Comparison of ENCODE assay signal across 13 cellular contexts in genomic region chr2:173881466-173881865, GRCh38.
A peak's percentile ranks its signal among the peaks of the same experiment; 100 is the strongest.
DNase-seq lines count a peak whose midpoint lies in the region; ATAC-seq, FAIRE-seq and TF ChIP-seq lines count a peak whose summit lies in the region.
"Had no signal": no experiment of that assay in that cellular context is flagged by ENCODE, and none has a peak within 500 bp of the region (broad histone marks: within the 10 kb centered on the region; RNA-seq: fewer than 3 reads in every experiment).

No MANE protein-coding gene starts in this region.

- H3K27me3 ChIP-seq in breast epithelium, result no peaks in the 10 kb centered on the region
- peaks cover 0 to 2% of the 10 kb centered on the region in 2 donors for H3K27me3 ChIP-seq in small intestine (ENCODE audit: control insufficient read depth in 2 of 2, insufficient read depth in 2 of 2, low read length in 2 of 2)
- H3K27me3 ChIP-seq in brain microvascular endothelial cell (replicated peaks), result no peaks in the 10 kb centered on the region

- POLR2A ChIA-PET in MCF 10A (lab: Yijun Ruan, JAX), result interaction anchor here (0.8 to 1.4 kb wide), 2 partner anchors 9 to 156 kb away, joined by 3 read pairs; no protein-coding TSS in a partner anchor

- CTCF ChIA-PET in MCF 10A (lab: Yijun Ruan, JAX), result interaction anchor here (0.6 kb wide), 2 partner anchors 14 to 188 kb away, joined by 3 read pairs; no protein-coding TSS in a partner anchor

- in situ Hi-C loops in brain microvascular endothelial cell (cut with HindIII; ENCODE audit: low pct_ligation_motif_present, low sequenced_read_pairs), result no loop called here

- H3K27me3 Mint-ChIP-seq in MCF 10A (ENCODE audit: insufficient read depth, unreplicated experiment), result no peaks in the 10 kb centered on the region
- H3K27me3 Mint-ChIP-seq: stimulated activated memory B cell treated with anti-CD40 and anti-IgM and Interleukin-4, amounts not matched to agents 10 μg/mL and 1 μg/mL and 100 μg/mL, for 72 hours had no signal

- H3K9me3 Mint-ChIP-seq in MCF 10A (ENCODE audit: unreplicated experiment), result no peaks in the 10 kb centered on the region
- H3K9me3 Mint-ChIP-seq: stimulated activated memory B cell treated with anti-CD40 and anti-IgM and Interleukin-4, amounts not matched to agents 10 μg/mL and 1 μg/mL and 100 μg/mL, for 72 hours had no signal

- intact Hi-C loops in MCF 10A (cut with micrococcal nuclease), result loop anchor here (5.0 kb wide), 2 partner anchors 156 to 309 kb away; no protein-coding TSS in a partner anchor
- intact Hi-C loops in breast epithelium (cut with DNase I; ENCODE audit: low total_unique reads), result no loop called here

- no peak overlapping the region for H3K4me3 Mint-ChIP-seq in MCF 10A (ENCODE audit: unreplicated experiment)
- H3K4me3 Mint-ChIP-seq: naive thymus-derived CD4-positive, alpha-beta T cell; stimulated activated memory B cell treated with anti-CD40 and anti-IgM and Interleukin-4, amounts not matched to agents 10 μg/mL and 1 μg/mL and 100 μg/mL, for 72 hours had no signal

- no TSS peak for BruUV-seq in MCF 10A (replicated peaks; lab: Mats Ljungman, UMichigan)

- no peak overlapping the region for H3K27ac Mint-ChIP-seq in MCF 10A (ENCODE audit: low read depth, unreplicated experiment)
- H3K27ac Mint-ChIP-seq: naive thymus-derived CD4-positive, alpha-beta T cell; stimulated activated memory B cell treated with anti-CD40 and anti-IgM and Interleukin-4, amounts not matched to agents 10 μg/mL and 1 μg/mL and 100 μg/mL, for 72 hours had no signal

- no peaks in the 10 kb centered on the region for H3K4me1 Mint-ChIP-seq in MCF 10A (ENCODE audit: insufficient read depth, unreplicated experiment)
- H3K4me1 Mint-ChIP-seq: stimulated activated memory B cell treated with anti-CD40 and anti-IgM and Interleukin-4, amounts not matched to agents 10 μg/mL and 1 μg/mL and 100 μg/mL, for 72 hours had no signal

- no peaks in the 10 kb centered on the region for H3K36me3 ChIP-seq in breast epithelium
- H3K36me3 ChIP-seq in small intestine (ENCODE audit: control insufficient read depth in 2 of 2, insufficient read depth in 2 of 2, low read length in 2 of 2), result no peaks in the 10 kb centered on the region
- no peaks in the 10 kb centered on the region for H3K36me3 ChIP-seq in brain microvascular endothelial cell (replicated peaks)

- H3K36me3 Mint-ChIP-seq in MCF 10A (ENCODE audit: insufficient read depth, unreplicated experiment), result no peaks in the 10 kb centered on the region
- H3K36me3 Mint-ChIP-seq: stimulated activated memory B cell treated with anti-CD40 and anti-IgM and Interleukin-4, amounts not matched to agents 10 μg/mL and 1 μg/mL and 100 μg/mL, for 72 hours had no signal

- no peak for TF ChIP-seq CTCF in MCF 10A (IDR thresholded peaks at IDR 0.05; ENCODE audit: unreplicated experiment)
- no peak for TF ChIP-seq CTCF in breast epithelium (IDR thresholded peaks at IDR 0.05)
- TF ChIP-seq CTCF in choroid plexus epithelial cell (conservative IDR thresholded peaks at IDR 0.05; ENCODE audit: low read depth, low read length), result no peak
- no peak for TF ChIP-seq CTCF in brain microvascular endothelial cell (IDR thresholded peaks at IDR 0.05; ENCODE audit: low read depth, low read length, missing control alignments)

- no peak for TF ChIP-seq POLR2A in breast epithelium (IDR thresholded peaks at IDR 0.05)

- DNase-seq in MCF 10A (ENCODE audit: unreplicated experiment), result peak; percentile 71
- DNase-seq in breast epithelium (ENCODE audit: low spot score in 2 of 2), result no peak
- DNase-seq in NCI-H345 (lab: John Stamatoyannopoulos, UW), result peak; percentile 82
- peak; percentile 69 for DNase-seq in choroid plexus epithelial cell (ENCODE audit: low read depth)
- peak; percentile 19 for DNase-seq in small intestine
- DNase-seq in brain microvascular endothelial cell, result no peak
- DNase-seq in stimulated activated CD4-positive, alpha-beta T cell treated with anti-CD3 and anti-CD28 coated beads, Interleukin-4, amount 100 ng/mL, for 4 hours, result no peak
- DNase-seq: activated CD4-positive, CD25-positive, alpha-beta regulatory T cell treated with anti-CD3 and anti-CD28 coated beads, Interleukin-2, amount 50 U/mL, for 72 hours; activated gamma-delta T cell; naive thymus-derived CD4-positive, alpha-beta T cell; stimulated activated CD4-positive, alpha-beta T cell treated with anti-CD3 and anti-CD28 coated beads, Interleukin-12 subunit alpha, Interleukin-12 subunit beta, amount 100 ng/mL, for 4 hours had no signal

- no peak for FAIRE-seq in small intestine (lab: Jason Lieb, UNC)

- no peak for ATAC-seq in GM19467 (IDR thresholded peaks at IDR 0.05; ENCODE audit: unreplicated experiment)
- ATAC-seq: naive thymus-derived CD4-positive, alpha-beta T cell; stimulated activated memory B cell treated with anti-CD40 and anti-IgM and Interleukin-4, amounts not matched to agents 10 μg/mL and 1 μg/mL and 100 μg/mL, for 72 hours had no signal

- WGBS in small intestine, 3 donors, result 6 to 26% (median 17%) methylated on average over 4 of the region's 4 CpGs

- H3K4me3 ChIP-seq in breast epithelium (no peak overlapping the region), choroid plexus epithelial cell (ENCODE audit: low read depth, low read length) (no peak overlapping the region), small intestine (ENCODE audit: low read depth in 1 of 2, low read length in 2 of 2) (no peak overlapping the region), brain microvascular endothelial cell (ENCODE audit: low read depth, low read length) (no peak overlapping the region)

- H3K9me3 ChIP-seq in breast epithelium, result no peaks in the 10 kb centered on the region
- no peaks in the 10 kb centered on the region for H3K9me3 ChIP-seq in small intestine (ENCODE audit: control insufficient read depth, low read depth)

- no peak overlapping the region for H3K27ac ChIP-seq in breast epithelium
- H3K27ac ChIP-seq in small intestine (ENCODE audit: low read depth in 1 of 2, low read length in 1 of 2), result no peak overlapping the region
- H3K27ac ChIP-seq in brain microvascular endothelial cell, result no peak overlapping the region

- peaks cover 0 to 6% of the 10 kb centered on the region in 2 donors for H3K4me1 ChIP-seq in breast epithelium
- H3K4me1 ChIP-seq in small intestine (ENCODE audit: control insufficient read depth in 2 of 2, insufficient read depth in 1 of 2, low read depth in 1 of 2, low read length in 1 of 2), result no peaks in the 10 kb centered on the region

Comparison
In these comparisons a context has a peak if more than half of its experiments do, and no peak if none do; other contexts are left out.
1. DNase-seq: peak in MCF 10A (single experiment), NCI-H345 (single experiment), choroid plexus epithelial cell (single experiment) and small intestine (single experiment); none in breast epithelium (0 of 2), brain microvascular endothelial cell (single experiment) and stimulated activated CD4-positive, alpha-beta T cell treated with anti-CD3 and anti-CD28 coated beads, Interleukin-4, amount 100 ng/mL, for 4 hours (0 of 2).